Comparison of ENCODE assay signal across 17 cellular contexts in the genomic region with DNA sequence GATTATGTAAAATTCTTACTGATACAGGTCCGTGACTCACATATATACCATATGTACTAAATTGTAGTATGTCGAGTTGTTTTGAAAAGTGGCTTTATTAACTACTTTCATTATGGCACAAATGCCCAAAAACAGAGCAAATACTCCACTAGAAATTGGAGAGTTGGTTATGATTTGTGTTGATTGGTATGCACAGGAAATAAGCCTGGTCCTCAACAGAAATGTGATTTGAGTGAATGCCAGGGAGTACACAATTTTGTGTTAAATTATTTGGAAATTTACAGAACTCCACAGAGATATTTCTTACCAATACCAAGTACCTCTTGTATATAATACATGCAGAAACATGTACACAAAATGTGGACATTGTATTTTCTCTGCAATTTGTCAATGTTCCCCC.
DNase-seq lines count a peak whose midpoint lies in the region; ATAC-seq, FAIRE-seq and TF ChIP-seq lines count a peak whose summit lies in the region.
"Had no signal": no experiment of that assay in that cellular context is flagged by ENCODE, and none has a peak within 500 bp of the region (broad histone marks: within the 10 kb centered on the region; RNA-seq: fewer than 3 reads in every experiment).

No MANE protein-coding gene starts in this region.

- ATAC-seq in GM18867 (IDR thresholded peaks at IDR 0.05; ENCODE audit: unreplicated experiment): no peak
- ATAC-seq: HepG2 had no signal

- in situ Hi-C loops in KBM-7 (cut with MboI; ENCODE audit: low pct_unique_long_range_greater_than_20kb, low sequenced_read_pairs): no loop called here

- H3K4me3 ChIP-seq in fibroblast of the aortic adventitia (ENCODE audit: low read depth, low read length): no peak overlapping the region
- H3K4me3 ChIP-seq: HAP-1 had no signal

- TF ChIP-seq POLR2A in H54 (IDR thresholded peaks at IDR 0.05; ENCODE audit: low read depth, low read length): no peak

- DNase-seq in EL (peak; percentile 37), NCI-H226 (peak; percentile 2), dedifferentiated amniotic fluid mesenchymal stem cell (ENCODE audit: extremely low spot score) (peak; percentile 27), fibroblast of the aortic adventitia (ENCODE audit: low read depth) (peak; percentile 27), KBM-7 (no peak), H54 (ENCODE audit: insufficient read length, low spot score) (no peak), HK-2 (ENCODE audit: unreplicated experiment) (no peak)
- DNase-seq: ACHN, BE2C, DMS79, GF-D8, GOT3, HFFc6 had no signal

- no peak for TF ChIP-seq CTCF in fibroblast of the aortic adventitia (IDR thresholded peaks at IDR 0.05; ENCODE audit: insufficient read depth, low read length)

- FAIRE-seq in H54 (lab: Jason Lieb, UNC): no peak
- FAIRE-seq: HepG2, HTR-8/SVneo had no signal

Comparison
In these comparisons a context has a peak if more than half of its experiments do, and no peak if none do; other contexts are left out.
1. DNase-seq: peak in EL (single experiment), NCI-H226 (single experiment), dedifferentiated amniotic fluid mesenchymal stem cell (single experiment) and fibroblast of the aortic adventitia (single experiment); none in KBM-7 (single experiment), H54 (single experiment) and HK-2 (single experiment).